In the genomic region with DNA sequence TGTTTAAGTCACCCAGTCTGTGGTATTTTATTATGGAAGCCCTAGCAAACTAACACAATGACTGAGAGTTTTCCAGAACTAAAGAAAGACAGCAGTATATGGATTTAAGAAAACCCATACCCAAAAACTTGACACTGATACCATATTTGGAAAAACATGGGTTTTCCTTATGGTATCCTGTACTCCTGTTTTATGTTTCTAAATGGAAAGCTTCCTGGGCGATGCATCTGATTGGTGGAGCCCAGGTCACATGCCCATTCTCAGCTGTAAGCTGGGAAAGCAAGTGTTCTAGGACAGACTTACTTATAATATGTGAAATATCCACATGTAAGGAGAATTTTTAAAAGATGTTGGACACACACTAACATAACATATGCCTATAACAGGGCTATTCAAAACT, we compare ENCODE assay signal across 9 cellular contexts. TPM values are rescaled to one million over a fixed set of nuclear protein-coding genes. Genes with fewer than 3 reads are reported as not detected.
DNase-seq lines count a peak whose midpoint lies in the region; ATAC-seq and TF ChIP-seq lines count a peak whose summit lies in the region.
"Had no signal": no experiment of that assay in that cellular context is flagged by ENCODE, and none has a peak within 500 bp of the region (broad histone marks: within the 10 kb centered on the region; RNA-seq: fewer than 3 reads in every experiment).

No MANE protein-coding gene starts in this region.

- H3K9me3 Mint-ChIP-seq in activated CD8-positive, alpha-beta memory T cell treated with anti-CD3 and anti-CD28 coated beads, Interleukin-2, amount 10 ng/mL, durations not matched to agents 7 days and 5 days (ENCODE audit: low read depth) = no peaks in the 10 kb centered on the region
- H3K9me3 Mint-ChIP-seq in naive thymus-derived CD8-positive, alpha-beta T cell = peaks cover 0 to 1% (median 0%) of the 10 kb centered on the region in 9 donors

- H3K9me3 ChIP-seq in smooth muscle cell (replicated peaks; ENCODE audit: low read depth) = no peaks in the 10 kb centered on the region

- H3K36me3 ChIP-seq in smooth muscle cell (ENCODE audit: low read depth) = no peaks in the 10 kb centered on the region

- H3K4me1 ChIP-seq in smooth muscle cell (ENCODE audit: low read depth) = peaks cover 8% of the 10 kb centered on the region

- DNase-seq in activated CD8-positive, alpha-beta memory T cell treated with anti-CD3 and anti-CD28 coated beads, Interleukin-2, amount 10 ng/mL, durations not matched to agents 7 days and 5 days = peak; percentile 53
- no peak for DNase-seq in activated CD8-positive, alpha-beta memory T cell treated with anti-CD3 and anti-CD28 coated beads for 24 hours
- peak; percentile 62 for DNase-seq in NCI-H2227 (lab: John Stamatoyannopoulos, UW; ENCODE audit: unreplicated experiment)
- peak; percentile 17 for DNase-seq in effector CD8-positive, alpha-beta T cell (lab: John Stamatoyannopoulos, UW)
- DNase-seq in smooth muscle cell (lab: John Stamatoyannopoulos, UW; ENCODE audit: unreplicated experiment) = no peak
- DNase-seq in NCI-H774 (lab: John Stamatoyannopoulos, UW) = no peak
- DNase-seq in naive thymus-derived CD8-positive, alpha-beta T cell = no peak
- DNase-seq in stimulated activated CD4-positive, alpha-beta T cell treated with anti-CD3 and anti-CD28 coated beads, Interleukin-12 subunit alpha, Interleukin-12 subunit beta, amount 100 ng/mL, for 4 hours = no peak
- DNase-seq: effector CD4-positive, alpha-beta T cell had no signal

- no peaks in the 10 kb centered on the region for H3K79me2 ChIP-seq in smooth muscle cell (ENCODE audit: low read depth)

- H2AFZ ChIP-seq in smooth muscle cell (ENCODE audit: low read depth) = no peak overlapping the region

- no peaks in the 10 kb centered on the region for H3K36me3 Mint-ChIP-seq in activated CD8-positive, alpha-beta memory T cell treated with anti-CD3 and anti-CD28 coated beads, Interleukin-2, amount 10 ng/mL, durations not matched to agents 7 days and 5 days
- H3K36me3 Mint-ChIP-seq in naive thymus-derived CD8-positive, alpha-beta T cell = no peaks in the 10 kb centered on the region

- no peaks in the 10 kb centered on the region for H4K20me1 ChIP-seq in smooth muscle cell (ENCODE audit: low read depth)

- peaks cover 27% of the 10 kb centered on the region for H3F3A ChIP-seq in smooth muscle cell (ENCODE audit: low read depth)

- H3K4me3 Mint-ChIP-seq in activated CD8-positive, alpha-beta memory T cell treated with anti-CD3 and anti-CD28 coated beads, Interleukin-2, amount 10 ng/mL, durations not matched to agents 7 days and 5 days = no peak overlapping the region
- peak overlapping the region in 1 of 10 donors; percentile 14 for H3K4me3 Mint-ChIP-seq in naive thymus-derived CD8-positive, alpha-beta T cell

- no peak overlapping the region for H3K9ac ChIP-seq in smooth muscle cell (ENCODE audit: low read depth)

- no peak for ATAC-seq in activated CD8-positive, alpha-beta memory T cell treated with anti-CD3 and anti-CD28 coated beads, Interleukin-2, amount 10 ng/mL, durations not matched to agents 7 days and 5 days
- ATAC-seq in naive thymus-derived CD8-positive, alpha-beta T cell = no peak

- POLR2A ChIA-PET in naive thymus-derived CD8-positive, alpha-beta T cell (lab: Charles Lee) = interaction anchor here (2.0 to 4.8 kb wide), 2 partner anchors 11 to 67 kb away, joined by 5 to 65 read pairs; no protein-coding TSS in a partner anchor

- H3K4me2 ChIP-seq in smooth muscle cell = peak overlapping the region; percentile 94

- peaks cover 21% of the 10 kb centered on the region for H3K4me1 Mint-ChIP-seq in activated CD8-positive, alpha-beta memory T cell treated with anti-CD3 and anti-CD28 coated beads, Interleukin-2, amount 10 ng/mL, durations not matched to agents 7 days and 5 days
- H3K4me1 Mint-ChIP-seq in naive thymus-derived CD8-positive, alpha-beta T cell = peaks cover 5 to 30% (median 12%) of the 10 kb centered on the region in 4 donors

- no peak for TF ChIP-seq CTCF in smooth muscle cell (IDR thresholded peaks at IDR 0.05; ENCODE audit: borderline replicate concordance, insufficient read depth, poor library complexity, severe bottlenecking)

- 93% methylated on average over 1 of the region's 1 CpG for WGBS in smooth muscle cell (ENCODE audit: low lambda C conversion rate)

- H3K27me3 ChIP-seq in smooth muscle cell (ENCODE audit: low read depth) = no peaks in the 10 kb centered on the region

- no peak overlapping the region for H3K27ac Mint-ChIP-seq in activated CD8-positive, alpha-beta memory T cell treated with anti-CD3 and anti-CD28 coated beads, Interleukin-2, amount 10 ng/mL, durations not matched to agents 7 days and 5 days
- no peak overlapping the region for H3K27ac Mint-ChIP-seq in naive thymus-derived CD8-positive, alpha-beta T cell

- no peak overlapping the region for H3K27ac ChIP-seq in smooth muscle cell (ENCODE audit: low read depth)

- CTCF ChIA-PET in activated CD8-positive, alpha-beta memory T cell treated with anti-CD3 and anti-CD28 coated beads, Interleukin-2, amount 10 ng/mL, durations not matched to agents 7 days and 5 days (lab: Charles Lee) = interaction anchor here (1.2 to 7.4 kb wide), 6 partner anchors 11 to 176 kb away, joined by 3 to 102 read pairs (median 36); no protein-coding TSS in a partner anchor

- no peak overlapping the region for H3K4me3 ChIP-seq in smooth muscle cell

- H3K27me3 Mint-ChIP-seq in activated CD8-positive, alpha-beta memory T cell treated with anti-CD3 and anti-CD28 coated beads, Interleukin-2, amount 10 ng/mL, durations not matched to agents 7 days and 5 days = no peaks in the 10 kb centered on the region
- H3K27me3 Mint-ChIP-seq in naive thymus-derived CD8-positive, alpha-beta T cell = peaks cover 0 to 5% (median 0%) of the 10 kb centered on the region in 5 donors

RNA-seq across cellular contexts. Expression of a gene that starts 4.5 kb away (rescaled TPM):
- total RNA-seq in activated CD8-positive, alpha-beta memory T cell treated with anti-CD3 and anti-CD28 coated beads, Interleukin-2, amount 10 ng/mL, durations not matched to agents 7 days and 5 days = 1 to 10 TPM in 1 of 2 experiments, under 1 TPM in 1; 0.75 to 2.1 TPM
- total RNA-seq in smooth muscle cell = 34.8 and 41.8 TPM in 2 replicates
- polyA plus RNA-seq in smooth muscle cell = 20.1 and 28.6 TPM in 2 replicates
- under 1 TPM in 1 of 2 experiments, not detected in 1; 0.63 TPM for total RNA-seq in naive thymus-derived CD8-positive, alpha-beta T cell
- polyA plus RNA-seq in naive thymus-derived CD8-positive, alpha-beta T cell = under 1 TPM in 1 of 3 donors, not detected in 2; 0.46 TPM

RNA-seq across cellular contexts. Expression of a gene that starts 8.7 kb away (rescaled TPM):
- total RNA-seq in activated CD8-positive, alpha-beta memory T cell treated with anti-CD3 and anti-CD28 coated beads, Interleukin-2, amount 10 ng/mL, durations not matched to agents 7 days and 5 days = 1 to 10 TPM; 1.5 to 2.5 TPM
- 7.1 and 13.8 TPM in 2 replicates for total RNA-seq in smooth muscle cell
- 19.5 TPM in 2 replicates for polyA plus RNA-seq in smooth muscle cell
- under 1 TPM in 1 of 2 experiments, not detected in 1; 0.70 TPM for total RNA-seq in naive thymus-derived CD8-positive, alpha-beta T cell
- under 1 TPM in 2 of 3 donors, not detected in 1; 0.17 to 0.34 TPM for polyA plus RNA-seq in naive thymus-derived CD8-positive, alpha-beta T cell

RNA-seq across cellular contexts. Expression of a gene that starts 38.4 kb away (rescaled TPM):
- not detected for total RNA-seq in activated CD8-positive, alpha-beta memory T cell treated with anti-CD3 and anti-CD28 coated beads, Interleukin-2, amount 10 ng/mL, durations not matched to agents 7 days and 5 days
- not detected in 2 replicates for total RNA-seq in smooth muscle cell
- not detected in 2 replicates for polyA plus RNA-seq in smooth muscle cell
- total RNA-seq in naive thymus-derived CD8-positive, alpha-beta T cell = not detected
- not detected for polyA plus RNA-seq in naive thymus-derived CD8-positive, alpha-beta T cell

Comparison
In these comparisons a context has a peak if more than half of its experiments do, and no peak if none do; other contexts are left out.
1. DNase-seq: peak in activated CD8-positive, alpha-beta memory T cell treated with anti-CD3 and anti-CD28 coated beads, Interleukin-2, amount 10 ng/mL, durations not matched to agents 7 days and 5 days (single experiment), NCI-H2227 (single experiment) and effector CD8-positive, alpha-beta T cell (single experiment); none in activated CD8-positive, alpha-beta memory T cell treated with anti-CD3 and anti-CD28 coated beads for 24 hours (single experiment), smooth muscle cell (single experiment), NCI-H774 (single experiment), naive thymus-derived CD8-positive, alpha-beta T cell (0 of 10) and stimulated activated CD4-positive, alpha-beta T cell treated with anti-CD3 and anti-CD28 coated beads, Interleukin-12 subunit alpha, Interleukin-12 subunit beta, amount 100 ng/mL, for 4 hours (single experiment).
2. RNA of a gene that starts 4.5 kb away (total RNA-seq): 34.8 to 41.8 TPM in smooth muscle cell; 0.75 to 2.1 TPM in activated CD8-positive, alpha-beta memory T cell treated with anti-CD3 and anti-CD28 coated beads, Interleukin-2, amount 10 ng/mL, durations not matched to agents 7 days and 5 days and 0.63 TPM in naive thymus-derived CD8-positive, alpha-beta T cell; every median in the first group is over 10 times any median in the second.